ENCODE assay signal across 1 cellular context in the genomic region with DNA sequence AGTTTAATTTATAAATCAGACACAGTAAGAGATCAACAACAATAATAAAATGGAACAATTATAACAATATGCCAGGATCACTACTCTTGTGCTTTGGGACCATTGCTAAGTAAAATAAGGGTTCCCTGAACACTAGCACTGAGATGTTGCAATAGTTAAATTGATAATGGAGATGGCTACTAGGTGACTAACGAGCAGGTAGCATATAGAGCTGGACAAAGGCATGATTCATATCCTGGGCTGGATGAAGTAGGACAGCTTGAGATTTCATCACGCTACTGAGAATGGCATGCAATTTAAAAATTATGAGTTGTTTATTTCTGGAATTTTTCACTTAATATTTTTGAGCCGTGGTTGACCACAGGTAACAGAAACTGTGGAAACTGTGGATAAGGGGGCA.
A peak's percentile ranks its signal among the peaks of the same experiment; 100 is the strongest.
TF ChIP-seq lines count a peak whose summit lies in the region.

No MANE protein-coding gene starts in this region.

TF ChIP-seq in HepG2, 621 proteins besides CTCF, POLR2A, EP300 and RAD21:
- TF ChIP-seq, protein P1, sequence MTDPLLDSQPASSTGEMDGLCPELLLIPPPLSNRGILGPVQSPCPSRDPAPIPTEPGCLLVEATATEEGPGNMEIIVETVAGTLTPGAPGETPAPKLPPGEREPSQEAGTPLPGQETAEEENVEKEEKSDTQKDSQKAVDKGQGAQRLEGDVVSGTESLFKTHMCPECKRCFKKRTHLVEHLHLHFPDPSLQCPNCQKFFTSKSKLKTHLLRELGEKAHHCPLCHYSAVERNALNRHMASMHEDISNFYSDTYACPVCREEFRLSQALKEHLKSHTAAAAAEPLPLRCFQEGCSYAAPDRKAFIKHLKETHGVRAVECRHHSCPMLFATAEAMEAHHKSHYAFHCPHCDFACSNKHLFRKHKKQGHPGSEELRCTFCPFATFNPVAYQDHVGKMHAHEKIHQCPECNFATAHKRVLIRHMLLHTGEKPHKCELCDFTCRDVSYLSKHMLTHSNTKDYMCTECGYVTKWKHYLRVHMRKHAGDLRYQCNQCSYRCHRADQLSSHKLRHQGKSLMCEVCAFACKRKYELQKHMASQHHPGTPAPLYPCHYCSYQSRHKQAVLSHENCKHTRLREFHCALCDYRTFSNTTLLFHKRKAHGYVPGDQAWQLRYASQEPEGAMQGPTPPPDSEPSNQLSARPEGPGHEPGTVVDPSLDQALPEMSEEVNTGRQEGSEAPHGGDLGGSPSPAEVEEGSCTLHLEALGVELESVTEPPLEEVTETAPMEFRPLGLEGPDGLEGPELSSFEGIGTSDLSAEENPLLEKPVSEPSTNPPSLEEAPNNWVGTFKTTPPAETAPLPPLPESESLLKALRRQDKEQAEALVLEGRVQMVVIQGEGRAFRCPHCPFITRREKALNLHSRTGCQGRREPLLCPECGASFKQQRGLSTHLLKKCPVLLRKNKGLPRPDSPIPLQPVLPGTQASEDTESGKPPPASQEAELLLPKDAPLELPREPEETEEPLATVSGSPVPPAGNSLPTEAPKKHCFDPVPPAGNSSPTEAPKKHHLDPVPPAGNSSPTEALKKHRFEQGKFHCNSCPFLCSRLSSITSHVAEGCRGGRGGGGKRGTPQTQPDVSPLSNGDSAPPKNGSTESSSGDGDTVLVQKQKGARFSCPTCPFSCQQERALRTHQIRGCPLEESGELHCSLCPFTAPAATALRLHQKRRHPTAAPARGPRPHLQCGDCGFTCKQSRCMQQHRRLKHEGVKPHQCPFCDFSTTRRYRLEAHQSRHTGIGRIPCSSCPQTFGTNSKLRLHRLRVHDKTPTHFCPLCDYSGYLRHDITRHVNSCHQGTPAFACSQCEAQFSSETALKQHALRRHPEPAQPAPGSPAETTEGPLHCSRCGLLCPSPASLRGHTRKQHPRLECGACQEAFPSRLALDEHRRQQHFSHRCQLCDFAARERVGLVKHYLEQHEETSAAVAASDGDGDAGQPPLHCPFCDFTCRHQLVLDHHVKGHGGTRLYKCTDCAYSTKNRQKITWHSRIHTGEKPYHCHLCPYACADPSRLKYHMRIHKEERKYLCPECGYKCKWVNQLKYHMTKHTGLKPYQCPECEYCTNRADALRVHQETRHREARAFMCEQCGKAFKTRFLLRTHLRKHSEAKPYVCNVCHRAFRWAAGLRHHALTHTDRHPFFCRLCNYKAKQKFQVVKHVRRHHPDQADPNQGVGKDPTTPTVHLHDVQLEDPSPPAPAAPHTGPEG (CRISPR knock-in tag; IDR thresholded peaks at IDR 0.05), result no peak
- TF ChIP-seq, protein P2, sequence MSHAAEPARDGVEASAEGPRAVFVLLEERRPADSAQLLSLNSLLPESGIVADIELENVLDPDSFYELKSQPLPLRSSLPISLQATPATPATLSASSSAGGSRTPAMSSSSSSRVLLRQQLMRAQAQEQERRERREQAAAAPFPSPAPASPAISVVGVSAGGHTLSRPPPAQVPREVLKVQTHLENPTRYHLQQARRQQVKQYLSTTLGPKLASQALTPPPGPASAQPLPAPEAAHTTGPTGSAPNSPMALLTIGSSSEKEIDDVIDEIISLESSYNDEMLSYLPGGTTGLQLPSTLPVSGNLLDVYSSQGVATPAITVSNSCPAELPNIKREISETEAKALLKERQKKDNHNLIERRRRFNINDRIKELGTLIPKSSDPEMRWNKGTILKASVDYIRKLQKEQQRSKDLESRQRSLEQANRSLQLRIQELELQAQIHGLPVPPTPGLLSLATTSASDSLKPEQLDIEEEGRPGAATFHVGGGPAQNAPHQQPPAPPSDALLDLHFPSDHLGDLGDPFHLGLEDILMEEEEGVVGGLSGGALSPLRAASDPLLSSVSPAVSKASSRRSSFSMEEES (CRISPR knock-in tag; IDR thresholded peaks at IDR 0.05), result no peak
- peak; percentile 80 for TF ChIP-seq FOSL2 (CRISPR knock-in tag; IDR thresholded peaks at IDR 0.05)
- no peak for TF ChIP-seq NFIC (IDR thresholded peaks at IDR 0.05; ENCODE audit: low read length)
- no peak for TF ChIP-seq ARNTL (CRISPR knock-in tag; IDR thresholded peaks at IDR 0.05)
- peak; percentile 72 for TF ChIP-seq CEBPB (IDR thresholded peaks at IDR 0.05; ENCODE audit: borderline replicate concordance, low read depth, low read length)
- TF ChIP-seq, protein P3, sequence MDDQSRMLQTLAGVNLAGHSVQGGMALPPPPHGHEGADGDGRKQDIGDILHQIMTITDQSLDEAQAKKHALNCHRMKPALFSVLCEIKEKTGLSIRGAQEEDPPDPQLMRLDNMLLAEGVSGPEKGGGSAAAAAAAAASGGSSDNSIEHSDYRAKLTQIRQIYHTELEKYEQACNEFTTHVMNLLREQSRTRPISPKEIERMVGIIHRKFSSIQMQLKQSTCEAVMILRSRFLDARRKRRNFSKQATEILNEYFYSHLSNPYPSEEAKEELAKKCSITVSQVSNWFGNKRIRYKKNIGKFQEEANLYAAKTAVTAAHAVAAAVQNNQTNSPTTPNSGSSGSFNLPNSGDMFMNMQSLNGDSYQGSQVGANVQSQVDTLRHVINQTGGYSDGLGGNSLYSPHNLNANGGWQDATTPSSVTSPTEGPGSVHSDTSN (CRISPR knock-in tag; IDR thresholded peaks at IDR 0.05; ENCODE audit: borderline replicate concordance), result no peak
- TF ChIP-seq, protein P4, sequence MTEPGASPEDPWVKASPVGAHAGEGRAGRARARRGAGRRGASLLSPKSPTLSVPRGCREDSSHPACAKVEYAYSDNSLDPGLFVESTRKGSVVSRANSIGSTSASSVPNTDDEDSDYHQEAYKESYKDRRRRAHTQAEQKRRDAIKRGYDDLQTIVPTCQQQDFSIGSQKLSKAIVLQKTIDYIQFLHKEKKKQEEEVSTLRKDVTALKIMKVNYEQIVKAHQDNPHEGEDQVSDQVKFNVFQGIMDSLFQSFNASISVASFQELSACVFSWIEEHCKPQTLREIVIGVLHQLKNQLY (CRISPR knock-in tag; IDR thresholded peaks at IDR 0.05), result no peak
- TF ChIP-seq, protein P5, sequence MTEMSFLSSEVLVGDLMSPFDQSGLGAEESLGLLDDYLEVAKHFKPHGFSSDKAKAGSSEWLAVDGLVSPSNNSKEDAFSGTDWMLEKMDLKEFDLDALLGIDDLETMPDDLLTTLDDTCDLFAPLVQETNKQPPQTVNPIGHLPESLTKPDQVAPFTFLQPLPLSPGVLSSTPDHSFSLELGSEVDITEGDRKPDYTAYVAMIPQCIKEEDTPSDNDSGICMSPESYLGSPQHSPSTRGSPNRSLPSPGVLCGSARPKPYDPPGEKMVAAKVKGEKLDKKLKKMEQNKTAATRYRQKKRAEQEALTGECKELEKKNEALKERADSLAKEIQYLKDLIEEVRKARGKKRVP (CRISPR knock-in tag; IDR thresholded peaks at IDR 0.05), result peak in 1 of 2 experiments; percentile 89; a peak in 2 of 4 replicates
- peak; percentile 18; the same call in 1 of the 2 replicates for TF ChIP-seq CEBPG (CRISPR knock-in tag; IDR thresholded peaks at IDR 0.05)
- no peak for TF ChIP-seq ZSCAN9 (CRISPR knock-in tag; IDR thresholded peaks at IDR 0.05; ENCODE audit: borderline replicate concordance)
